Comparison of ENCODE assay signal across 24 cellular contexts in the genomic region with DNA sequence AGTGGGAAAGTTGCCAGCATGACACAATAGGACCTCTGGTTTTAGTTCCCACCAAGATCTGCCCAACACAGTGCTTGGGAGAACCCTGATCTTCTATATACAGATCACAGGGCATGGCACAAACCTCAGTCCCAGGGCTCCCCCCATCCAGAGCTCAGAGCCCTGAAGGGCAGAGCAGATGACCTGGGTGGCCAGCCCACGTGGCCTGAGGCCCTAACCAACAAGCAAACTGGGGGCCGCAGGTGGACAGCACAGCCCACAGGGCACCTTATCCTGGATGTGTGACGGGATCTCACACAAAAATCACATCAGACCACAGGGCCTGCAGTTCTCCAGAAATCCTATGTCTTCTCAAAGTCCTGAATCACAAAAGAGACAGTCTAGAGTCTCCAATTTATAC. TPM values are rescaled to one million over a fixed set of nuclear protein-coding genes. Genes with fewer than 3 reads are reported as not detected.
"Had no signal": no experiment of that assay in that cellular context is flagged by ENCODE, and none has a peak within 500 bp of the region (broad histone marks: within the 10 kb centered on the region; RNA-seq: fewer than 3 reads in every experiment).

No MANE protein-coding gene starts in this region.

- H3K36me3 Mint-ChIP-seq: activated naive CD8-positive, alpha-beta T cell; natural killer cell treated with Interleukin-12 subunit alpha and Interleukin-12 subunit beta and Interleukin-15 and Interleukin-18, amount 100 ng/mL, for 72 hours; stimulated activated effector memory CD8-positive, alpha-beta T cell treated with anti-CD3 and anti-CD28 coated beads, Interleukin-12 subunit alpha, Interleukin-12 subunit beta, amount 100 ng/mL, for 72 hours; WTC11 had no signal

- H3K9me3 ChIP-seq: adrenal gland, breast epithelium, heart right ventricle, left lung, neutrophil, pancreas, right lobe of liver, stomach, suprapubic skin, tibial nerve had no signal

- H3K4me3 Mint-ChIP-seq: activated naive CD8-positive, alpha-beta T cell; activated T-helper 1 cell treated with anti-CD3 and anti-CD28 coated beads, Interleukin-12 subunit alpha, Interleukin-12 subunit beta, Interleukin-2, Interleukin-4 antibody, amounts not matched to agents 30 ng/mL and 10 ng/mL and 1 ng/mL, durations not matched to agents 14 hours and 24 hours and 36 hours; natural killer cell treated with Interleukin-12 subunit alpha and Interleukin-12 subunit beta and Interleukin-15 and Interleukin-18, amount 100 ng/mL, for 72 hours; stimulated activated effector memory CD8-positive, alpha-beta T cell treated with anti-CD3 and anti-CD28 coated beads, Interleukin-12 subunit alpha, Interleukin-12 subunit beta, amount 100 ng/mL, for 72 hours; WTC11 had no signal

- ATAC-seq: pancreas; right lobe of liver; stimulated activated effector memory CD8-positive, alpha-beta T cell treated with anti-CD3 and anti-CD28 coated beads, Interleukin-12 subunit alpha, Interleukin-12 subunit beta, amount 100 ng/mL, for 72 hours; WTC11 had no signal

- DNase-seq: activated CD4-positive, alpha-beta T cell treated with anti-CD3 and anti-CD28 coated beads for 4 hours; activated CD4-positive, alpha-beta T cell treated with anti-CD3 and anti-CD28 coated beads, Interleukin-2, amount 50 U/mL, for 48 hours; heart right ventricle; mammary epithelial cell; midbrain; pancreas; small intestine; stomach; T-helper 9 cell had no signal

- H3K4me3 ChIP-seq: adrenal gland, breast epithelium, coronary artery, heart right ventricle, left lung, pancreas, right lobe of liver, stomach, suprapubic skin, tibial nerve had no signal

- H3K27ac Mint-ChIP-seq: activated naive CD8-positive, alpha-beta T cell; activated T-helper 1 cell treated with anti-CD3 and anti-CD28 coated beads, Interleukin-12 subunit alpha, Interleukin-12 subunit beta, Interleukin-2, Interleukin-4 antibody, amounts not matched to agents 30 ng/mL and 10 ng/mL and 1 ng/mL, durations not matched to agents 14 hours and 24 hours and 36 hours; natural killer cell treated with Interleukin-12 subunit alpha and Interleukin-12 subunit beta and Interleukin-15 and Interleukin-18, amount 100 ng/mL, for 72 hours; stimulated activated effector memory CD8-positive, alpha-beta T cell treated with anti-CD3 and anti-CD28 coated beads, Interleukin-12 subunit alpha, Interleukin-12 subunit beta, amount 100 ng/mL, for 72 hours; WTC11 had no signal

- H3K9me3 Mint-ChIP-seq: activated T-helper 1 cell treated with anti-CD3 and anti-CD28 coated beads, Interleukin-12 subunit alpha, Interleukin-12 subunit beta, Interleukin-2, Interleukin-4 antibody, amounts not matched to agents 30 ng/mL and 10 ng/mL and 1 ng/mL, durations not matched to agents 14 hours and 24 hours and 36 hours; natural killer cell treated with Interleukin-12 subunit alpha and Interleukin-12 subunit beta and Interleukin-15 and Interleukin-18, amount 100 ng/mL, for 72 hours; stimulated activated effector memory CD8-positive, alpha-beta T cell treated with anti-CD3 and anti-CD28 coated beads, Interleukin-12 subunit alpha, Interleukin-12 subunit beta, amount 100 ng/mL, for 72 hours had no signal

- H3K27me3 ChIP-seq: adrenal gland, breast epithelium, left lung, neutrophil, pancreas, right lobe of liver, stomach, suprapubic skin, tibial nerve had no signal

- H3K27ac ChIP-seq: adrenal gland, breast epithelium, coronary artery, epithelial cell of prostate, heart right ventricle, left lung, neutrophil, pancreas, right lobe of liver, stomach, suprapubic skin, tibial nerve had no signal

- H3K4me1 Mint-ChIP-seq: stimulated activated effector memory CD8-positive, alpha-beta T cell treated with anti-CD3 and anti-CD28 coated beads, Interleukin-12 subunit alpha, Interleukin-12 subunit beta, amount 100 ng/mL, for 72 hours had no signal

- H3K4me1 ChIP-seq: adrenal gland, breast epithelium, heart right ventricle, left lung, pancreas, right lobe of liver, stomach, suprapubic skin, tibial nerve had no signal

- H3K36me3 ChIP-seq: adrenal gland, breast epithelium, heart right ventricle, left lung, neutrophil, pancreas, right lobe of liver, stomach, suprapubic skin, tibial nerve had no signal

- H3K27me3 Mint-ChIP-seq: activated naive CD8-positive, alpha-beta T cell had no signal

RNA-seq across cellular contexts. Expression of gene CRACDL, which starts 34.7 kb away (rescaled TPM):
- total RNA-seq: fibroblast of villous mesenchyme had no signal
